14 cellular contexts compared by ENCODE assay signal in the genomic region with DNA sequence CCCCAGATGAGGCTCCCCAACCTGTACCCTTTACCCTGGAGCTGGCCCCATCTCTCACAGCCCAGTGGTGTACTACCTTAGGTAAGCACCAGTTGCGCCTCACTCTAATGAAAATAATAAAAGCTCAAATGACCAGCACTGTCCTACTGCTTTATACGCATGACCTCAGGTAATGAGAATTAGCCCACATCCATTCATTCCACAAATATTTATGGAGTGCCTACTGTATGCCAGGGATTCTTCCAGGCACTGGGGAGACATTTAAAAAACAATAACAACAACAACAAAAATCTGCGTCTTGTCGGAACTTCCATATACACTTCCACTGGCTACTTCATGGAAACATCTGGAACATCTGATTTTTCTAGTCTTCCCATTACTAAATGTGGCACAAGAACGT.
"Had no signal": no experiment of that assay in that cellular context is flagged by ENCODE, and none has a peak within 500 bp of the region (broad histone marks: within the 10 kb centered on the region; RNA-seq: fewer than 3 reads in every experiment).

No MANE protein-coding gene starts in this region.

- H3K4me1 ChIP-seq: foreskin keratinocyte had no signal

- H3K4me3 Mint-ChIP-seq: brain; stimulated activated naive CD8-positive, alpha-beta T cell treated with anti-CD3 and anti-CD28 coated beads, Interleukin-15, amount 100 ng/mL, for 72 hours; T-cell had no signal

- H3K36me3 ChIP-seq: ovary had no signal

- ATAC-seq: activated naive CD4-positive, alpha-beta T cell treated with anti-CD3 and anti-CD28 coated beads, Interleukin-2, amount 50 U/mL, for 72 hours; foreskin keratinocyte; stimulated activated naive CD8-positive, alpha-beta T cell treated with anti-CD3 and anti-CD28 coated beads, Interleukin-15, amount 100 ng/mL, for 72 hours; T-cell had no signal

- H3K27ac ChIP-seq: foreskin keratinocyte, ovary had no signal

- DNase-seq: activated CD4-positive, alpha-beta T cell treated with anti-CD3 and anti-CD28 coated beads for 1 hour; activated CD4-positive, alpha-beta T cell treated with anti-CD3 and anti-CD28 coated beads, Interleukin-2, amount 50 U/mL, for 48 hours; activated effector memory CD4-positive, alpha-beta T cell treated with Interleukin-2 at 50 U/mL for 16 hours; amygdala; cortex of kidney; effector CD4-positive, alpha-beta T cell; foreskin keratinocyte; ovary; stimulated activated naive CD8-positive, alpha-beta T cell treated with anti-CD3 and anti-CD28 coated beads, Interleukin-15, amount 100 ng/mL, for 72 hours; T-cell; upper lobe of left lung had no signal

- H3K4me3 ChIP-seq: ovary, upper lobe of left lung had no signal

- H3K27me3 Mint-ChIP-seq: brain; stimulated activated naive CD8-positive, alpha-beta T cell treated with anti-CD3 and anti-CD28 coated beads, Interleukin-15, amount 100 ng/mL, for 72 hours; T-cell had no signal

- H3K27me3 ChIP-seq: foreskin keratinocyte, ovary, upper lobe of left lung had no signal

- H3K9me3 ChIP-seq: ovary, upper lobe of left lung had no signal

- H3K9me3 Mint-ChIP-seq: neural crest cell, T-cell had no signal
